9 cellular contexts compared by ENCODE assay signal in genomic region chrX:64093761-64094160, GRCh38.
DNase-seq lines count a peak whose midpoint lies in the region; ATAC-seq and TF ChIP-seq lines count a peak whose summit lies in the region.
"Had no signal": no experiment of that assay in that cellular context is flagged by ENCODE, and none has a peak within 500 bp of the region (broad histone marks: within the 10 kb centered on the region; RNA-seq: fewer than 3 reads in every experiment).

No MANE protein-coding gene starts in this region.

- in situ Hi-C loops in GM13977 (cut with MboI; ENCODE audit: low pct_unique_long_range_greater_than_20kb, low sequenced_read_pairs, unreplicated experiment): no loop called here

- H3K9me3 ChIP-seq in left lung (peaks cover 0 to 1% of the 10 kb centered on the region in 2 donors), ascending aorta (peaks cover 0 to 8% of the 10 kb centered on the region in 2 donors)

- no peak for DNase-seq in AG09309 (ENCODE audit: low read depth)
- DNase-seq in GM13977 (ENCODE audit: low spot score): no peak
- no peak for DNase-seq in left lung
- no peak for DNase-seq in NCI-H2196 treated with DMSO at 0.1 percent for 48 hours (lab: John Stamatoyannopoulos, UW; ENCODE audit: unreplicated experiment)
- DNase-seq in omental fat pad (ENCODE audit: low spot score): no peak
- DNase-seq in ascending aorta (ENCODE audit: low spot score in 2 of 2): no peak
- DNase-seq in germinal center (ENCODE audit: low spot score): no peak
- DNase-seq: naive B cell had no signal

- ATAC-seq in left lung (peak; percentile 25), omental fat pad (ENCODE audit: low FRiP score) (no peak)

- H3K4me3 ChIP-seq in AG09309 (ENCODE audit: control insufficient read depth, low read depth, low read length) (no peak overlapping the region), WI38 (ENCODE audit: low read depth, low read length) (no peak overlapping the region), left lung (no peak overlapping the region), ascending aorta (no peak overlapping the region)

- H3K27ac ChIP-seq in left lung (no peak overlapping the region), ascending aorta (no peak overlapping the region)

- intact Hi-C loops in left lung (cut with DNase I) (no loop called here), ascending aorta (cut with DNase I) (no loop called here)

- H3K27me3 ChIP-seq in left lung (no peaks in the 10 kb centered on the region), ascending aorta (no peaks in the 10 kb centered on the region)

- H3K36me3 ChIP-seq in left lung: no peaks in the 10 kb centered on the region
- no peaks in the 10 kb centered on the region for H3K36me3 ChIP-seq in ascending aorta

- TF ChIP-seq CTCF in AG09309 (IDR thresholded peaks at IDR 0.05; ENCODE audit: control insufficient read depth, insufficient read depth, low read depth, low read length, missing control alignments): peak; percentile 47
- TF ChIP-seq CTCF in GM13977 (IDR thresholded peaks at IDR 0.05; ENCODE audit: extremely low read depth, insufficient read depth, missing control alignments): peak; percentile 43
- TF ChIP-seq CTCF in WI38 (IDR thresholded peaks at IDR 0.05; ENCODE audit: low read depth, low read length): peak; percentile 15; the same call in 1 of the 2 replicates
- TF ChIP-seq CTCF in left lung (IDR thresholded peaks at IDR 0.05): no peak
- no peak for TF ChIP-seq CTCF in omental fat pad (IDR thresholded peaks at IDR 0.05)
- peak in 1 of 3 experiments; percentile 44 for TF ChIP-seq CTCF in ascending aorta (IDR thresholded peaks at IDR 0.05)

- no peaks in the 10 kb centered on the region for H3K4me1 ChIP-seq in left lung
- no peaks in the 10 kb centered on the region for H3K4me1 ChIP-seq in ascending aorta

Comparison
In these comparisons a context has a peak if more than half of its experiments do, and no peak if none do; other contexts are left out.
1. CTCF ChIP-seq: peak in AG09309 (single experiment), GM13977 (single experiment) and WI38 (single experiment); none in left lung (0 of 2) and omental fat pad (0 of 3).